Comparison of ENCODE assay signal across 23 cellular contexts in the genomic region with DNA sequence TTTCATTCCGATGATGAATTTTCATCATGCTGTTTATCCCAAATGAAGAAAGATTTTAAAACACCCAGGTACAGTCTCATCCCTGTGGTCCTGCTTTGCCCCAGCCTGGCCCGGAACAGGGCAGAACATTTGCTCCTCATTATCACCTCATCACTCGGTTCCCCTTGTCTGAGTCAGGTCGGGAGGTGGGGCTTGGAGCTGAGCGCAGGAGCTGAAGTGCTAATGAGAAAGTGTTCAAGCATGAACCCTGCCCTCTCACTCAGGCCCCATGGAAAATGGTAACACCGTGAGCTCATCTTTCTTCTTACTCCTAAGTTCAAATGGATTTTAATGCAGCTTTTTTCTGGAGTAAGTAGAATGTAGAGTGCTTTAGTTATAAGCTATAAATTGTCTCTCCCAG.
"Had no signal": no experiment of that assay in that cellular context is flagged by ENCODE, and none has a peak within 500 bp of the region (broad histone marks: within the 10 kb centered on the region; RNA-seq: fewer than 3 reads in every experiment).

No MANE protein-coding gene starts in this region.

- H3K27ac ChIP-seq: right lobe of liver, SJSA1, spleen, stomach, testis, VCaP had no signal

- H3K9me3 ChIP-seq: mucosa of descending colon, right lobe of liver, SJSA1, testis had no signal

- H3K4me3 Mint-ChIP-seq: activated CD4-positive, alpha-beta memory T cell treated with anti-CD3 and anti-CD28 coated beads for 36 hours; activated CD4-positive, alpha-beta T cell treated with anti-CD3 and anti-CD28 coated beads for 36 hours; activated CD8-positive, alpha-beta memory T cell treated with anti-CD3 and anti-CD28 coated beads, Interleukin-2, amount 10 ng/mL, durations not matched to agents 7 days and 5 days; activated naive CD4-positive, alpha-beta T cell treated with anti-CD3 and anti-CD28 coated beads for 36 hours; activated naive CD8-positive, alpha-beta T cell treated with anti-CD3 and anti-CD28 coated beads, Interleukin-2, amount 50 U/mL, for 24 hours; dendritic cell treated with granulocyte-macrophage colony-stimulating factor and Interleukin-4, amounts not matched to agents 40 ng/mL and 50 ng/mL, for 4 days; naive thymus-derived CD4-positive, alpha-beta T cell; T-cell had no signal

- H3K27me3 ChIP-seq: right lobe of liver, SJSA1, spleen, testis had no signal

- H3K4me1 ChIP-seq: right lobe of liver, SJSA1, spleen, stomach, testis had no signal

- H3K36me3 Mint-ChIP-seq: activated CD4-positive, alpha-beta memory T cell treated with anti-CD3 and anti-CD28 coated beads for 36 hours; activated CD8-positive, alpha-beta memory T cell treated with anti-CD3 and anti-CD28 coated beads, Interleukin-2, amount 10 ng/mL, durations not matched to agents 7 days and 5 days; T-cell had no signal

- H3K4me3 ChIP-seq: mucosa of descending colon, right lobe of liver, SJSA1, spleen, stomach, testis had no signal

- ATAC-seq: activated CD4-positive, alpha-beta T cell treated with anti-CD3 and anti-CD28 coated beads for 36 hours; activated CD8-positive, alpha-beta memory T cell treated with anti-CD3 and anti-CD28 coated beads, Interleukin-2, amount 10 ng/mL, durations not matched to agents 7 days and 5 days; activated naive CD8-positive, alpha-beta T cell treated with anti-CD3 and anti-CD28 coated beads, Interleukin-2, amount 50 U/mL, for 24 hours; left lobe of liver; mucosa of descending colon; naive thymus-derived CD4-positive, alpha-beta T cell; right lobe of liver; T-cell had no signal

- DNase-seq: activated CD4-positive, alpha-beta memory T cell treated with anti-CD3 and anti-CD28 coated beads for 36 hours; activated CD4-positive, alpha-beta T cell treated with anti-CD3 and anti-CD28 coated beads for 36 hours; activated CD8-positive, alpha-beta memory T cell treated with anti-CD3 and anti-CD28 coated beads, Interleukin-2, amount 10 ng/mL, durations not matched to agents 7 days and 5 days; activated naive CD4-positive, alpha-beta T cell treated with anti-CD3 and anti-CD28 coated beads for 36 hours; activated naive CD8-positive, alpha-beta T cell treated with anti-CD3 and anti-CD28 coated beads, Interleukin-2, amount 50 U/mL, for 24 hours; activated T-cell treated with anti-CD3 and anti-CD28 coated beads, Interleukin-2, amount 50 U/mL, for 1 hour; aorta; erythroblast; glutamatergic neuron; mucosa of descending colon; naive thymus-derived CD4-positive, alpha-beta T cell; posterior cingulate gyrus; right lobe of liver; spleen; stomach; T-cell; T-helper 9 cell; testis had no signal

- H3K36me3 ChIP-seq: right lobe of liver, SJSA1, spleen, stomach had no signal

- H3K27me3 Mint-ChIP-seq: activated CD4-positive, alpha-beta memory T cell treated with anti-CD3 and anti-CD28 coated beads for 36 hours; activated CD4-positive, alpha-beta T cell treated with anti-CD3 and anti-CD28 coated beads for 36 hours had no signal

- H3K9me3 Mint-ChIP-seq: dendritic cell treated with granulocyte-macrophage colony-stimulating factor and Interleukin-4, amounts not matched to agents 40 ng/mL and 50 ng/mL, for 4 days had no signal

- H3K27ac Mint-ChIP-seq: activated CD4-positive, alpha-beta memory T cell treated with anti-CD3 and anti-CD28 coated beads for 36 hours; activated CD4-positive, alpha-beta T cell treated with anti-CD3 and anti-CD28 coated beads for 36 hours; activated CD8-positive, alpha-beta memory T cell treated with anti-CD3 and anti-CD28 coated beads, Interleukin-2, amount 10 ng/mL, durations not matched to agents 7 days and 5 days; activated naive CD4-positive, alpha-beta T cell treated with anti-CD3 and anti-CD28 coated beads for 36 hours; activated naive CD8-positive, alpha-beta T cell treated with anti-CD3 and anti-CD28 coated beads, Interleukin-2, amount 50 U/mL, for 24 hours; activated T-helper 2 cell treated with anti-CD3 and anti-CD28 coated beads, Interferon-gamma antibody, Interleukin-2, Interleukin-4, amounts not matched to agents 10 μg/mL and 5 μg/mL and 100 μg/mL, durations not matched to agents 14 hours and 24 hours and 36 hours; dendritic cell treated with granulocyte-macrophage colony-stimulating factor and Interleukin-4, amounts not matched to agents 40 ng/mL and 50 ng/mL, for 4 days; naive thymus-derived CD4-positive, alpha-beta T cell; T-cell had no signal
